ENCODE assay signal across 7 cellular contexts in genomic region chr22:31945971-31946680, GRCh38. TPM values are rescaled to one million over a fixed set of nuclear protein-coding genes. Genes with fewer than 3 reads are reported as not detected.
DNase-seq lines count a peak whose midpoint lies in the region; ATAC-seq and TF ChIP-seq lines count a peak whose summit lies in the region.

No MANE protein-coding gene starts in this region.

- peak overlapping the region; percentile 95 for H3K4me3 ChIP-seq in HL-60 (replicated peaks; ENCODE audit: insufficient read depth, low read length)
- peak overlapping the region; percentile 93 for H3K4me3 ChIP-seq in iPS-18a (ENCODE audit: low read length)

- no peaks in the 10 kb centered on the region for H3K9me3 ChIP-seq in iPS-18a (ENCODE audit: control insufficient read depth, low read depth, low read length)

- H3K9ac ChIP-seq in iPS-18a (ENCODE audit: low read length) = peak overlapping the region; percentile 72

- H3K4me1 ChIP-seq in iPS-18a (ENCODE audit: control insufficient read depth, low read depth, low read length) = peaks cover 19% of the 10 kb centered on the region

- 22 to 49% (median 27%) methylated on average over 8 of the region's 8 CpGs for WGBS in adipose tissue, 3 donors

- peaks cover 34% of the 10 kb centered on the region for H3K36me3 ChIP-seq in iPS-18a (ENCODE audit: control insufficient read depth, low read depth, low read length)

- no peak for ATAC-seq in HG02852 (IDR thresholded peaks at IDR 0.05; ENCODE audit: unreplicated experiment)
- no peak for ATAC-seq in HG02973 (IDR thresholded peaks at IDR 0.05; ENCODE audit: unreplicated experiment)

- no peak for TF ChIP-seq CTCF in HL-60 (IDR thresholded peaks at IDR 0.05; ENCODE audit: insufficient read depth, low read length)

- peak; percentile 31 to 39 for DNase-seq in HL-60 (ENCODE audit: low read depth in 1 of 2, low spot score in 1 of 2)
- DNase-seq in stimulated activated CD4-positive, alpha-beta T cell treated with anti-CD3 and anti-CD28 coated beads, Interleukin-4, amount 100 ng/mL, for 4 hours = no peak

- H3K27ac ChIP-seq in HL-60 (replicated peaks) (peak overlapping the region; percentile 94), adipose tissue (ENCODE audit: low read depth, low read length) (peak overlapping the region; percentile 48), iPS-18a (ENCODE audit: low read length) (no peak overlapping the region), temporal lobe (ENCODE audit: low read depth, low read length) (peak overlapping the region; percentile 93)

- H3K27me3 ChIP-seq in HL-60 (ENCODE audit: insufficient read depth, poor library complexity, severe bottlenecking) = no peaks in the 10 kb centered on the region
- H3K27me3 ChIP-seq in iPS-18a (ENCODE audit: control insufficient read depth, insufficient read depth, low read length) = no peaks in the 10 kb centered on the region

RNA-seq across cellular contexts. Expression of gene YWHAH, which starts 1.8 kb away (rescaled TPM):
- 10 to 100 TPM; 43.8 to 85.4 (median 84.1) TPM for polyA plus RNA-seq in adipose tissue
- 175 TPM for total RNA-seq in temporal lobe

Comparison
In these comparisons a context has a peak if more than half of its experiments do, and no peak if none do; other contexts are left out.
1. DNase-seq: peak in HL-60 (2 of 2); none in stimulated activated CD4-positive, alpha-beta T cell treated with anti-CD3 and anti-CD28 coated beads, Interleukin-4, amount 100 ng/mL, for 4 hours (0 of 2).